ENCODE assay signal across 8 cellular contexts in genomic region chr16:81451753-81452680, GRCh38. TPM values are rescaled to one million over a fixed set of nuclear protein-coding genes. Genes with fewer than 3 reads are reported as not detected.
DNase-seq lines count a peak whose midpoint lies in the region; ATAC-seq and TF ChIP-seq lines count a peak whose summit lies in the region.

No MANE protein-coding gene starts in this region.

- H3K4me1 ChIP-seq in lower lobe of right lung (peaks cover 75% of the 10 kb centered on the region), transverse colon (peaks cover 45 to 86% (median 73%) of the 10 kb centered on the region in 4 donors), GM23248 (ENCODE audit: insufficient read depth) (0 out of 2 replicates have a peak, but pooled peaks cover 6% of the 10 kb centered on the region)

- H3K4me3 ChIP-seq in lower lobe of right lung (no peak overlapping the region), transverse colon (no peak overlapping the region), GM23248 (no peak overlapping the region)

- no peaks in the 10 kb centered on the region; the same call in 1 of the 2 replicates for H3F3A ChIP-seq in GM23248 (ENCODE audit: insufficient read depth)

- TF ChIP-seq CTCF in lower lobe of right lung (IDR thresholded peaks at IDR 0.05) (no peak), transverse colon (IDR thresholded peaks at IDR 0.05) (peak in 2 of 5 experiments; percentile 21 to 50)

- H3K27ac ChIP-seq in lower lobe of right lung: peak overlapping the region; percentile 58
- peak overlapping the region; percentile 64 to 94 (median 72) for H3K27ac ChIP-seq in transverse colon
- H3K27ac ChIP-seq in GM23248: no peak overlapping the region

- peaks cover 7% of the 10 kb centered on the region for H3K36me3 ChIP-seq in lower lobe of right lung
- no peaks in the 10 kb centered on the region for H3K36me3 ChIP-seq in transverse colon
- H3K36me3 ChIP-seq in GM23248 (ENCODE audit: low read depth): no peaks in the 10 kb centered on the region

- intact Hi-C loops in activated CD4-positive, alpha-beta T cell treated with anti-CD3 and anti-CD28 coated beads for 36 hours (cut with DNase I, micrococcal nuclease): no loop called here
- intact Hi-C loops in lower lobe of right lung (cut with DNase I): no loop called here
- intact Hi-C loops in transverse colon (cut with DNase I; ENCODE audit: low total_unique reads): no loop called here

- peaks cover 100% of the 10 kb centered on the region for H3K79me2 ChIP-seq in GM23248 (ENCODE audit: insufficient read depth)

- peak overlapping the region; percentile 71 for H3K4me3 Mint-ChIP-seq in activated CD4-positive, alpha-beta T cell treated with anti-CD3 and anti-CD28 coated beads for 36 hours
- peak overlapping the region; percentile 72 for H3K4me3 Mint-ChIP-seq in activated naive CD4-positive, alpha-beta T cell treated with anti-CD3 and anti-CD28 coated beads, Interleukin-2, amount 50 U/mL, for 24 hours

- no peak overlapping the region for H3K9ac ChIP-seq in GM23248

- H3K27me3 ChIP-seq in lower lobe of right lung (ENCODE audit: low read depth) (no peaks in the 10 kb centered on the region), transverse colon (no peaks in the 10 kb centered on the region), GM23248 (replicated peaks; ENCODE audit: insufficient read depth) (no peaks in the 10 kb centered on the region)

- POLR2A ChIA-PET in activated CD4-positive, alpha-beta T cell treated with anti-CD3 and anti-CD28 coated beads for 36 hours (lab: Charles Lee): interaction anchor here (1.4 kb wide), 1 partner anchor 18 kb away, joined by 4 read pairs; no protein-coding TSS in a partner anchor

- H4K20me1 ChIP-seq in GM23248 (ENCODE audit: insufficient read depth): peaks cover 15% of the 10 kb centered on the region; the same call in 1 of the 2 replicates

- TF ChIP-seq EP300 in transverse colon (IDR thresholded peaks at IDR 0.05; ENCODE audit: low read depth): no peak

- no peaks in the 10 kb centered on the region for H3K9me3 ChIP-seq in lower lobe of right lung
- H3K9me3 ChIP-seq in transverse colon: no peaks in the 10 kb centered on the region
- no peaks in the 10 kb centered on the region for H3K9me3 ChIP-seq in GM23248 (ENCODE audit: low read depth)

- DNase-seq in activated CD4-positive, alpha-beta T cell treated with anti-CD3 and anti-CD28 coated beads for 36 hours: peak; percentile 79
- no peak for DNase-seq in activated CD4-positive, alpha-beta T cell treated with anti-CD3 and anti-CD28 coated beads for 1 hour
- peak; percentile 64 for DNase-seq in lower lobe of right lung
- peak; percentile 69 for DNase-seq in transverse colon
- DNase-seq in GM23248: no peak

- H2AFZ ChIP-seq in GM23248: no peak overlapping the region

- H3K27ac Mint-ChIP-seq in activated CD4-positive, alpha-beta T cell treated with anti-CD3 and anti-CD28 coated beads for 36 hours: peak overlapping the region; percentile 95
- H3K27ac Mint-ChIP-seq in activated naive CD4-positive, alpha-beta T cell treated with anti-CD3 and anti-CD28 coated beads, Interleukin-2, amount 50 U/mL, for 24 hours: peak overlapping the region; percentile 95

- no peaks in the 10 kb centered on the region for H3K9me2 ChIP-seq in GM23248 (ENCODE audit: insufficient read depth)

- peaks cover 20% of the 10 kb centered on the region for H3K36me3 Mint-ChIP-seq in activated CD4-positive, alpha-beta T cell treated with anti-CD3 and anti-CD28 coated beads for 36 hours (ENCODE audit: low read depth)
- H3K36me3 Mint-ChIP-seq in activated naive CD4-positive, alpha-beta T cell treated with anti-CD3 and anti-CD28 coated beads, Interleukin-2, amount 50 U/mL, for 24 hours: peaks cover 4% of the 10 kb centered on the region

- no peak overlapping the region for H3K4me2 ChIP-seq in GM23248 (ENCODE audit: unreplicated experiment)

- ATAC-seq in activated CD4-positive, alpha-beta T cell treated with anti-CD3 and anti-CD28 coated beads for 36 hours: peak; percentile 88
- peak; percentile 21 to 45 for ATAC-seq in lower lobe of right lung
- ATAC-seq in HG03139 (IDR thresholded peaks at IDR 0.05; ENCODE audit: unreplicated experiment): no peak
- ATAC-seq in HG03095 (IDR thresholded peaks at IDR 0.05; ENCODE audit: unreplicated experiment): no peak

- H3K27me3 Mint-ChIP-seq in activated CD4-positive, alpha-beta T cell treated with anti-CD3 and anti-CD28 coated beads for 36 hours: no peaks in the 10 kb centered on the region
- H3K27me3 Mint-ChIP-seq in activated naive CD4-positive, alpha-beta T cell treated with anti-CD3 and anti-CD28 coated beads, Interleukin-2, amount 50 U/mL, for 24 hours: no peaks in the 10 kb centered on the region

- no peak for TF ChIP-seq POLR2A in transverse colon (IDR thresholded peaks at IDR 0.05)

- WGBS in transverse colon (ENCODE audit: low coverage in 1 of 2), 2 donors: 37 to 50% methylated on average over 10 to 20 of the region's 20 CpGs
- 85% methylated on average over 20 of the region's 20 CpGs for WGBS in GM23248 (ENCODE audit: low coverage in 1 of 2, low lambda C conversion rate in 2 of 2, missing lambda C conversion rate in 2 of 2), 2 experiments

- CTCF ChIA-PET in activated CD4-positive, alpha-beta T cell treated with anti-CD3 and anti-CD28 coated beads for 36 hours (lab: Charles Lee): interaction anchor here (0.5 to 1.6 kb wide), 8 partner anchors 21 to 411 kb away, joined by 3 to 4 read pairs (median 3); no protein-coding TSS in a partner anchor

- H3K9me3 Mint-ChIP-seq in activated CD4-positive, alpha-beta T cell treated with anti-CD3 and anti-CD28 coated beads for 36 hours (ENCODE audit: low read depth): peaks cover 9% of the 10 kb centered on the region
- H3K9me3 Mint-ChIP-seq in activated naive CD4-positive, alpha-beta T cell treated with anti-CD3 and anti-CD28 coated beads, Interleukin-2, amount 50 U/mL, for 24 hours: no peaks in the 10 kb centered on the region

- peaks cover 58% of the 10 kb centered on the region for H3K4me1 Mint-ChIP-seq in activated CD4-positive, alpha-beta T cell treated with anti-CD3 and anti-CD28 coated beads for 36 hours
- H3K4me1 Mint-ChIP-seq in activated naive CD4-positive, alpha-beta T cell treated with anti-CD3 and anti-CD28 coated beads, Interleukin-2, amount 50 U/mL, for 24 hours: peaks cover 73% of the 10 kb centered on the region

- in situ Hi-C loops in transverse colon (cut with MboI; ENCODE audit: low pct_ligation_motif_present in 1 of 4, low pct_unique_long_range_greater_than_20kb in 1 of 4, low sequenced_read_pairs in 3 of 4): no loop called here
- in situ Hi-C loops in GM23248 (cut with MboI): no loop called here

RNA-seq across cellular contexts. Expression of gene CMIP, which starts 7.4 kb away (rescaled TPM):
- total RNA-seq in activated CD4-positive, alpha-beta T cell treated with anti-CD3 and anti-CD28 coated beads for 36 hours: 10 to 100 TPM; 39.1 to 40.3 TPM
- total RNA-seq in lower lobe of right lung (77.4 TPM), transverse colon (10 to 100 TPM; 40.0 to 69.6 (median 47.0) TPM)
- total RNA-seq in GM23248 (2014; rRNA removed; shearing (Covaris generic)): 7.8 and 9.5 TPM in 2 replicates
- 1.3 and 1.5 TPM in 2 replicates for polyA plus RNA-seq in GM23248 (2016; fragmentation: Nextera tagmentation; extraction: Ambion mirVana)

Comparison
In these comparisons a context has a peak if more than half of its experiments do, and no peak if none do; other contexts are left out.
1. DNase-seq: peak in activated CD4-positive, alpha-beta T cell treated with anti-CD3 and anti-CD28 coated beads for 36 hours (single experiment), lower lobe of right lung (single experiment) and transverse colon (single experiment); none in activated CD4-positive, alpha-beta T cell treated with anti-CD3 and anti-CD28 coated beads for 1 hour (single experiment) and GM23248 (single experiment).
2. ATAC-seq: peak in activated CD4-positive, alpha-beta T cell treated with anti-CD3 and anti-CD28 coated beads for 36 hours (single experiment) and lower lobe of right lung (2 of 2); none in HG03139 (single experiment) and HG03095 (single experiment).